33 cellular contexts compared by ENCODE assay signal in genomic region chr17:67160791-67161190, GRCh38.
"Had no signal": no experiment of that assay in that cellular context is flagged by ENCODE, and none has a peak within 500 bp of the region (broad histone marks: within the 10 kb centered on the region; RNA-seq: fewer than 3 reads in every experiment).

No MANE protein-coding gene starts in this region.

- H3K27me3 Mint-ChIP-seq: activated CD4-positive, alpha-beta memory T cell treated with anti-CD3 and anti-CD28 coated beads for 36 hours; activated CD4-positive, alpha-beta T cell treated with anti-CD3 and anti-CD28 coated beads for 36 hours; activated CD4-positive, alpha-beta T cell treated with anti-CD3 and anti-CD28 coated beads, Interleukin-2, amount 10 ng/mL, durations not matched to agents 24 days and 14 days; activated CD8-positive, alpha-beta memory T cell treated with anti-CD3 and anti-CD28 coated beads, Interleukin-2, amount 10 ng/mL, durations not matched to agents 7 days and 5 days; activated naive CD4-positive, alpha-beta T cell treated with anti-CD3 and anti-CD28 coated beads, Interleukin-2, amount 50 U/mL, for 24 hours; activated naive CD8-positive, alpha-beta T cell treated with anti-CD3 and anti-CD28 coated beads for 36 hours; activated naive CD8-positive, alpha-beta T cell treated with anti-CD3 and anti-CD28 coated beads, Interleukin-2, amount 50 U/mL, for 24 hours; T-helper 17 cell had no signal

- H3K4me1 ChIP-seq: body of pancreas, colonic mucosa had no signal

- H3K9me3 Mint-ChIP-seq: activated naive CD4-positive, alpha-beta T cell treated with anti-CD3 and anti-CD28 coated beads, Interleukin-2, amount 50 U/mL, for 24 hours had no signal

- ATAC-seq: activated CD4-positive, alpha-beta T cell treated with anti-CD3 and anti-CD28 coated beads for 36 hours; activated CD8-positive, alpha-beta memory T cell treated with anti-CD3 and anti-CD28 coated beads, Interleukin-2, amount 10 ng/mL, durations not matched to agents 7 days and 5 days; activated CD8-positive, alpha-beta T cell treated with anti-CD3 and anti-CD28 coated beads, Interleukin-2, amount 10 ng/mL, durations not matched to agents 7 days and 5 days; activated naive CD8-positive, alpha-beta T cell treated with anti-CD3 and anti-CD28 coated beads, Interleukin-2, amount 50 U/mL, for 24 hours; body of pancreas; heart left ventricle; T-helper 17 cell had no signal

- H3K4me3 ChIP-seq: adrenal gland, body of pancreas, colonic mucosa, heart left ventricle had no signal

- H3K4me3 Mint-ChIP-seq: activated CD4-positive, alpha-beta memory T cell treated with anti-CD3 and anti-CD28 coated beads for 36 hours; activated CD4-positive, alpha-beta T cell treated with anti-CD3 and anti-CD28 coated beads for 36 hours; activated CD4-positive, alpha-beta T cell treated with anti-CD3 and anti-CD28 coated beads, Interleukin-2, amount 10 ng/mL, durations not matched to agents 24 days and 14 days; activated CD8-positive, alpha-beta memory T cell treated with anti-CD3 and anti-CD28 coated beads, Interleukin-2, amount 10 ng/mL, durations not matched to agents 7 days and 5 days; activated CD8-positive, alpha-beta T cell treated with anti-CD3 and anti-CD28 coated beads, Interleukin-2, amount 10 ng/mL, durations not matched to agents 7 days and 5 days; activated naive CD4-positive, alpha-beta T cell treated with anti-CD3 and anti-CD28 coated beads for 36 hours; activated naive CD4-positive, alpha-beta T cell treated with anti-CD3 and anti-CD28 coated beads, Interleukin-2, amount 50 U/mL, for 24 hours; activated naive CD8-positive, alpha-beta T cell treated with anti-CD3 and anti-CD28 coated beads for 36 hours; activated naive CD8-positive, alpha-beta T cell treated with anti-CD3 and anti-CD28 coated beads, Interleukin-2, amount 50 U/mL, for 24 hours; activated T-helper 1 cell treated with anti-CD3 and anti-CD28 coated beads, Interleukin-12 subunit alpha, Interleukin-12 subunit beta, Interleukin-2, Interleukin-4 antibody, amounts not matched to agents 30 ng/mL and 10 ng/mL and 1 ng/mL, durations not matched to agents 14 hours and 24 hours and 36 hours; T-helper 17 cell; T-helper 2 cell treated with Interferon-gamma antibody and Interleukin-4, amounts not matched to agents 5 μg/mL and 100 μg/mL, for 36 hours had no signal

- DNase-seq: activated CD4-positive, alpha-beta memory T cell treated with anti-CD3 and anti-CD28 coated beads for 36 hours; activated CD4-positive, alpha-beta T cell treated with anti-CD3 and anti-CD28 coated beads for 36 hours; activated CD4-positive, alpha-beta T cell treated with anti-CD3 and anti-CD28 coated beads, Interleukin-2, amount 10 ng/mL, durations not matched to agents 24 days and 14 days; activated CD4-positive, CD25-positive, alpha-beta regulatory T cell; activated CD4-positive, CD25-positive, alpha-beta regulatory T cell treated with anti-CD3 and anti-CD28 coated beads, Interleukin-2, amount 50 U/mL, for 72 hours; activated CD8-positive, alpha-beta memory T cell treated with anti-CD3 and anti-CD28 coated beads, Interleukin-2, amount 10 ng/mL, durations not matched to agents 7 days and 5 days; activated CD8-positive, alpha-beta memory T cell treated with anti-CD3 and anti-CD28 coated beads, Interleukin-2, amount 50 U/mL, for 4 hours; activated CD8-positive, alpha-beta T cell treated with anti-CD3 and anti-CD28 coated beads, Interleukin-2, amount 10 ng/mL, durations not matched to agents 7 days and 5 days; activated effector memory CD4-positive, alpha-beta T cell treated with anti-CD3 and anti-CD28 coated beads, Interleukin-2, amount 50 U/mL, for 16 hours; activated naive CD4-positive, alpha-beta T cell treated with anti-CD3 and anti-CD28 coated beads for 36 hours; activated naive CD8-positive, alpha-beta T cell treated with anti-CD3 and anti-CD28 coated beads for 36 hours; activated naive CD8-positive, alpha-beta T cell treated with anti-CD3 and anti-CD28 coated beads, Interleukin-2, amount 50 U/mL, for 24 hours; activated T-cell treated with anti-CD3 and anti-CD28 coated beads, Interleukin-2, amount 50 U/mL, for 1 hour; activated T-cell treated with anti-CD3 and anti-CD28 coated beads, Interleukin-2, amount 50 U/mL, for 48 hours; adrenal gland; amygdala; aorta; body of pancreas; caudate nucleus; cerebellar nuclear complex; colonic mucosa; effector CD8-positive, alpha-beta T cell; foreskin fibroblast; heart left ventricle; T-helper 1 cell; T-helper 17 cell; T1000; WERI-Rb-1 had no signal

- H3K27ac Mint-ChIP-seq: activated CD4-positive, alpha-beta memory T cell treated with anti-CD3 and anti-CD28 coated beads for 36 hours; activated CD4-positive, alpha-beta T cell treated with anti-CD3 and anti-CD28 coated beads for 36 hours; activated CD4-positive, alpha-beta T cell treated with anti-CD3 and anti-CD28 coated beads, Interleukin-2, amount 10 ng/mL, durations not matched to agents 24 days and 14 days; activated CD8-positive, alpha-beta memory T cell treated with anti-CD3 and anti-CD28 coated beads, Interleukin-2, amount 10 ng/mL, durations not matched to agents 7 days and 5 days; activated CD8-positive, alpha-beta T cell treated with anti-CD3 and anti-CD28 coated beads, Interleukin-2, amount 10 ng/mL, durations not matched to agents 7 days and 5 days; activated naive CD4-positive, alpha-beta T cell treated with anti-CD3 and anti-CD28 coated beads for 36 hours; activated naive CD4-positive, alpha-beta T cell treated with anti-CD3 and anti-CD28 coated beads, Interleukin-2, amount 50 U/mL, for 24 hours; activated naive CD8-positive, alpha-beta T cell treated with anti-CD3 and anti-CD28 coated beads for 36 hours; activated naive CD8-positive, alpha-beta T cell treated with anti-CD3 and anti-CD28 coated beads, Interleukin-2, amount 50 U/mL, for 24 hours; activated T-helper 1 cell treated with anti-CD3 and anti-CD28 coated beads, Interleukin-12 subunit alpha, Interleukin-12 subunit beta, Interleukin-2, Interleukin-4 antibody, amounts not matched to agents 30 ng/mL and 10 ng/mL and 1 ng/mL, durations not matched to agents 14 hours and 24 hours and 36 hours; activated T-helper 2 cell treated with anti-CD3 and anti-CD28 coated beads, Interferon-gamma antibody, Interleukin-2, Interleukin-4, amounts not matched to agents 10 μg/mL and 5 μg/mL and 100 μg/mL, durations not matched to agents 14 hours and 24 hours and 36 hours; T-helper 17 cell; T-helper 2 cell treated with Interferon-gamma antibody and Interleukin-4, amounts not matched to agents 5 μg/mL and 100 μg/mL, for 36 hours had no signal

- H3K27ac ChIP-seq: adrenal gland, body of pancreas, colonic mucosa, epithelial cell of prostate, heart left ventricle, WERI-Rb-1 had no signal

- H3K27me3 ChIP-seq: adrenal gland, body of pancreas, colonic mucosa, heart left ventricle had no signal

- H3K9me3 ChIP-seq: adrenal gland, body of pancreas, colonic mucosa, heart left ventricle had no signal
